Comparison of ENCODE assay signal across 24 cellular contexts in genomic region chr15:100001405-100001804, GRCh38.
A peak's percentile ranks its signal among the peaks of the same experiment; 100 is the strongest.
DNase-seq lines count a peak whose midpoint lies in the region; ATAC-seq and TF ChIP-seq lines count a peak whose summit lies in the region.
"Had no signal": no experiment of that assay in that cellular context is flagged by ENCODE, and none has a peak within 500 bp of the region (broad histone marks: within the 10 kb centered on the region; RNA-seq: fewer than 3 reads in every experiment).

No MANE protein-coding gene starts in this region.

- no peak for ATAC-seq in activated CD8-positive, alpha-beta memory T cell treated with anti-CD3 and anti-CD28 coated beads, Interleukin-2, amount 10 ng/mL, durations not matched to agents 7 days and 5 days
- no peak for ATAC-seq in GM18517 (IDR thresholded peaks at IDR 0.05; ENCODE audit: unreplicated experiment)
- no peak for ATAC-seq in HG02571 (IDR thresholded peaks at IDR 0.05; ENCODE audit: unreplicated experiment)
- ATAC-seq: natural killer cell; stimulated activated naive B cell treated with anti-CD40 and anti-IgM and Interleukin-4, amounts not matched to agents 10 μg/mL and 1 μg/mL and 100 μg/mL, for 72 hours; T-cell had no signal

- TF ChIP-seq CTCF in neural crest cell (conservative IDR thresholded peaks at IDR 0.05), result no peak

- no peaks in the 10 kb centered on the region for H3K4me1 Mint-ChIP-seq in activated CD8-positive, alpha-beta memory T cell treated with anti-CD3 and anti-CD28 coated beads, Interleukin-2, amount 10 ng/mL, durations not matched to agents 7 days and 5 days
- H3K4me1 Mint-ChIP-seq in neural crest cell, result peaks cover 39% of the 10 kb centered on the region
- H3K4me1 Mint-ChIP-seq: natural killer cell; stimulated activated naive B cell treated with anti-CD40 and anti-IgM and Interleukin-4, amounts not matched to agents 10 μg/mL and 1 μg/mL and 100 μg/mL, for 72 hours; T-cell had no signal

- no peaks in the 10 kb centered on the region for H3K9me3 Mint-ChIP-seq in activated CD8-positive, alpha-beta memory T cell treated with anti-CD3 and anti-CD28 coated beads, Interleukin-2, amount 10 ng/mL, durations not matched to agents 7 days and 5 days (ENCODE audit: low read depth)
- H3K9me3 Mint-ChIP-seq in neural crest cell, result no peaks in the 10 kb centered on the region
- H3K9me3 Mint-ChIP-seq: endodermal cell, natural killer cell had no signal

- H3K27ac Mint-ChIP-seq in activated CD8-positive, alpha-beta memory T cell treated with anti-CD3 and anti-CD28 coated beads, Interleukin-2, amount 10 ng/mL, durations not matched to agents 7 days and 5 days, result no peak overlapping the region
- peak overlapping the region; percentile 81 for H3K27ac Mint-ChIP-seq in neural crest cell (ENCODE audit: unreplicated experiment)
- H3K27ac Mint-ChIP-seq: endodermal cell; natural killer cell; stimulated activated naive B cell treated with anti-CD40 and anti-IgM and Interleukin-4, amounts not matched to agents 10 μg/mL and 1 μg/mL and 100 μg/mL, for 72 hours; T-cell had no signal

- peak; percentile 40 for DNase-seq in activated CD8-positive, alpha-beta memory T cell treated with anti-CD3 and anti-CD28 coated beads for 24 hours
- DNase-seq in activated CD8-positive, alpha-beta memory T cell treated with anti-CD3 and anti-CD28 coated beads, Interleukin-2, amount 10 ng/mL, durations not matched to agents 7 days and 5 days, result no peak
- DNase-seq in Daoy (ENCODE audit: low read depth), result peak; percentile 38
- DNase-seq in NOMO-1 treated with DMSO at 0.1 percent for 48 hours (lab: John Stamatoyannopoulos, UW; ENCODE audit: unreplicated experiment), result peak; percentile 77
- DNase-seq in neural crest cell (ENCODE audit: low read depth, low spot score), result no peak
- DNase-seq in AG20443 (ENCODE audit: low spot score), result no peak
- DNase-seq: activated naive CD4-positive, alpha-beta T cell; BE2C; cortex of kidney; endodermal cell; GF-D8; IMR-90; natural killer cell; NCI-H1417; NCI-H2081 treated with DMSO at 0.1 percent for 48 hours; NCI-H446; retina; SIG-M5; spleen; stimulated activated naive B cell treated with anti-CD40 and anti-IgM and Interleukin-4, amounts not matched to agents 10 μg/mL and 1 μg/mL and 100 μg/mL, for 72 hours; T-cell; testis had no signal

- no peaks in the 10 kb centered on the region for H3K27me3 Mint-ChIP-seq in activated CD8-positive, alpha-beta memory T cell treated with anti-CD3 and anti-CD28 coated beads, Interleukin-2, amount 10 ng/mL, durations not matched to agents 7 days and 5 days
- no peaks in the 10 kb centered on the region for H3K27me3 Mint-ChIP-seq in neural crest cell (ENCODE audit: low read depth)
- H3K27me3 Mint-ChIP-seq: T-cell had no signal

- no peaks in the 10 kb centered on the region for H3K36me3 Mint-ChIP-seq in activated CD8-positive, alpha-beta memory T cell treated with anti-CD3 and anti-CD28 coated beads, Interleukin-2, amount 10 ng/mL, durations not matched to agents 7 days and 5 days
- no peaks in the 10 kb centered on the region for H3K36me3 Mint-ChIP-seq in neural crest cell (ENCODE audit: low read depth)
- H3K36me3 Mint-ChIP-seq: natural killer cell; stimulated activated naive B cell treated with anti-CD40 and anti-IgM and Interleukin-4, amounts not matched to agents 10 μg/mL and 1 μg/mL and 100 μg/mL, for 72 hours had no signal

- H3K4me3 Mint-ChIP-seq in activated CD8-positive, alpha-beta memory T cell treated with anti-CD3 and anti-CD28 coated beads, Interleukin-2, amount 10 ng/mL, durations not matched to agents 7 days and 5 days, result no peak overlapping the region
- no peak overlapping the region for H3K4me3 Mint-ChIP-seq in neural crest cell
- H3K4me3 Mint-ChIP-seq: endodermal cell; natural killer cell; stimulated activated naive B cell treated with anti-CD40 and anti-IgM and Interleukin-4, amounts not matched to agents 10 μg/mL and 1 μg/mL and 100 μg/mL, for 72 hours; T-cell had no signal

- CTCF ChIA-PET in activated CD8-positive, alpha-beta memory T cell treated with anti-CD3 and anti-CD28 coated beads, Interleukin-2, amount 10 ng/mL, durations not matched to agents 7 days and 5 days (lab: Charles Lee), result no interaction called here

Comparison
In these comparisons a context has a peak if more than half of its experiments do, and no peak if none do; other contexts are left out.
1. DNase-seq: peak in activated CD8-positive, alpha-beta memory T cell treated with anti-CD3 and anti-CD28 coated beads for 24 hours (single experiment), Daoy (single experiment) and NOMO-1 treated with DMSO at 0.1 percent for 48 hours (single experiment); none in activated CD8-positive, alpha-beta memory T cell treated with anti-CD3 and anti-CD28 coated beads, Interleukin-2, amount 10 ng/mL, durations not matched to agents 7 days and 5 days (single experiment), neural crest cell (single experiment) and AG20443 (single experiment).